In the genomic region with DNA sequence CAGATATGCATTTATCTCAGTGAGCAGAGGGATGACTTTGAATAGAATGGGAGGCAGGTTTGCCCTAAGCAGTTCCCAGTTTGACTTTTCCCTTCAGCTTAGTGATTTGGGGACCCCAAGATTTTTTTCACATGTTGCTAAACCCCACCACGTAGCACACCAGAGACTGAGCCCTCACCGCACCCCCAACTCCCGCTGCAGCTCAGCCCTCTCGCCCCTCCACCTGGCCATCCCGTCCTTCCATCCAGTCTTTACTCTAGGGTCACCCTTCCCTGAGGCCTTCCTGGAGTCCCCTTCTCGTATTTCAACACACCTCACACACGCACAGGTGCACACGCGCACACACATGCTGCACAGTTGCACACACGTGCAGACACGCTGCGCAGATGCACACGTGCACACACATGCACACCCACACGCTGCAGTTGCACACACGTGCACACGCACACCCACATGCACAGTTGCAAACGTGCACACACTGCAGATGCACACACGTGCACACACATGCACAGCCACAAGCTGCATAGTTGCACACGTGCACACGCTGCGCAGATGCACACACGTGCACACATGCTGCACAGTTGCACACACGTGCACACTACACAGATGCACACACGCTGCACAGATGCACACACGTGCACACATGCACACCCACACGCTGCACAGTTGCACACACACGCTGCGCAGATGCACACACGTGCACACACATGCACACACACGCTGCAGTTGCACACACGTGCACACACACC, we compare ENCODE assay signal across 21 cellular contexts. TPM values are rescaled to one million over a fixed set of nuclear protein-coding genes. Genes with fewer than 3 reads are reported as not detected.
A peak's percentile ranks its signal among the peaks of the same experiment; 100 is the strongest.
DNase-seq lines count a peak whose midpoint lies in the region; ATAC-seq, FAIRE-seq and TF ChIP-seq lines count a peak whose summit lies in the region.
"Had no signal": no experiment of that assay in that cellular context is flagged by ENCODE, and none has a peak within 500 bp of the region (broad histone marks: within the 10 kb centered on the region; RNA-seq: fewer than 3 reads in every experiment).

No MANE protein-coding gene starts in this region.

- H3K27me3 Mint-ChIP-seq in activated T-helper 1 cell treated with anti-CD3 and anti-CD28 coated beads, Interleukin-12 subunit alpha, Interleukin-12 subunit beta, Interleukin-2, Interleukin-4 antibody, amounts not matched to agents 30 ng/mL and 10 ng/mL and 1 ng/mL, durations not matched to agents 14 hours and 24 hours and 36 hours (ENCODE audit: insufficient read depth), result peaks cover 1% of the 10 kb centered on the region
- peaks cover 20% of the 10 kb centered on the region for H3K27me3 Mint-ChIP-seq in glutamatergic neuron (ENCODE audit: unreplicated experiment)
- H3K27me3 Mint-ChIP-seq in progenitor cell of endocrine pancreas, result no peaks in the 10 kb centered on the region
- H3K27me3 Mint-ChIP-seq: activated T-helper 17 cell treated with anti-CD3 and anti-CD28 coated beads, Interleukin-2, amount 50 U/mL, for 72 hours; stimulated activated memory B cell treated with anti-CD40 and anti-IgM and Interleukin-4, amounts not matched to agents 10 μg/mL and 1 μg/mL and 100 μg/mL, for 72 hours had no signal

- no peak for FAIRE-seq in frontal cortex (lab: Jason Lieb, UNC)

- DNase-seq in H7 (peak; percentile 47), glutamatergic neuron (no peak), progenitor cell of endocrine pancreas (ENCODE audit: low spot score, unreplicated experiment) (no peak), SHP77 (lab: John Stamatoyannopoulos, UW) (no peak), frontal cortex (ENCODE audit: low spot score in 2 of 2) (no peak)
- no peak for DNase-seq in activated T-helper 1 cell treated with anti-CD3 and anti-CD28 coated beads, Interleukin-12 subunit alpha, Interleukin-12 subunit beta, Interleukin-2, Interleukin-4 antibody, amounts not matched to agents 30 ng/mL and 10 ng/mL and 1 ng/mL, durations not matched to agents 14 hours and 24 hours and 36 hours (ENCODE audit: low spot score)
- DNase-seq in activated CD4-positive, CD25-positive, alpha-beta regulatory T cell treated with anti-CD3 and anti-CD28 coated beads, Interleukin-2, amount 50 U/mL, for 72 hours, result no peak
- DNase-seq: activated CD4-positive, CD25-positive, alpha-beta regulatory T cell; activated naive CD8-positive, alpha-beta T cell treated with anti-CD3 and anti-CD28 coated beads, Interleukin-2, amount 10 ng/mL, durations not matched to agents 7 days and 5 days; erythroblast; GM23248; NCI-H1436; NCI-H2171; NCI-H69; retina; tibial artery had no signal

- no peaks in the 10 kb centered on the region for H3K9me3 Mint-ChIP-seq in activated T-helper 1 cell treated with anti-CD3 and anti-CD28 coated beads, Interleukin-12 subunit alpha, Interleukin-12 subunit beta, Interleukin-2, Interleukin-4 antibody, amounts not matched to agents 30 ng/mL and 10 ng/mL and 1 ng/mL, durations not matched to agents 14 hours and 24 hours and 36 hours
- H3K9me3 Mint-ChIP-seq in glutamatergic neuron (ENCODE audit: unreplicated experiment) (peaks cover 18% of the 10 kb centered on the region), progenitor cell of endocrine pancreas (ENCODE audit: low read depth) (no peaks in the 10 kb centered on the region)
- H3K9me3 Mint-ChIP-seq: activated naive CD8-positive, alpha-beta T cell treated with anti-CD3 and anti-CD28 coated beads, Interleukin-2, amount 10 ng/mL, durations not matched to agents 7 days and 5 days; activated T-helper 17 cell treated with anti-CD3 and anti-CD28 coated beads, Interleukin-2, amount 50 U/mL, for 72 hours; stimulated activated memory B cell treated with anti-CD40 and anti-IgM and Interleukin-4, amounts not matched to agents 10 μg/mL and 1 μg/mL and 100 μg/mL, for 72 hours had no signal

- peak overlapping the region; percentile 44 for H3K27ac Mint-ChIP-seq in activated T-helper 1 cell treated with anti-CD3 and anti-CD28 coated beads, Interleukin-12 subunit alpha, Interleukin-12 subunit beta, Interleukin-2, Interleukin-4 antibody, amounts not matched to agents 30 ng/mL and 10 ng/mL and 1 ng/mL, durations not matched to agents 14 hours and 24 hours and 36 hours
- H3K27ac Mint-ChIP-seq in glutamatergic neuron (ENCODE audit: unreplicated experiment) (peak overlapping the region; percentile 80), progenitor cell of endocrine pancreas (peak overlapping the region; percentile 67)
- H3K27ac Mint-ChIP-seq: activated naive CD8-positive, alpha-beta T cell treated with anti-CD3 and anti-CD28 coated beads, Interleukin-2, amount 10 ng/mL, durations not matched to agents 7 days and 5 days; activated T-helper 17 cell treated with anti-CD3 and anti-CD28 coated beads, Interleukin-2, amount 50 U/mL, for 72 hours; stimulated activated memory B cell treated with anti-CD40 and anti-IgM and Interleukin-4, amounts not matched to agents 10 μg/mL and 1 μg/mL and 100 μg/mL, for 72 hours had no signal

- H3K36me3 ChIP-seq in H7 (replicated peaks; ENCODE audit: control insufficient read depth, insufficient read depth, low read length), result peaks cover 2% of the 10 kb centered on the region; the same call in 1 of the 2 replicates

- no peak overlapping the region for H3K4me3 Mint-ChIP-seq in activated T-helper 1 cell treated with anti-CD3 and anti-CD28 coated beads, Interleukin-12 subunit alpha, Interleukin-12 subunit beta, Interleukin-2, Interleukin-4 antibody, amounts not matched to agents 30 ng/mL and 10 ng/mL and 1 ng/mL, durations not matched to agents 14 hours and 24 hours and 36 hours
- H3K4me3 Mint-ChIP-seq in glutamatergic neuron (ENCODE audit: unreplicated experiment) (peak overlapping the region; percentile 11), progenitor cell of endocrine pancreas (ENCODE audit: low read depth) (no peak overlapping the region)
- H3K4me3 Mint-ChIP-seq: activated naive CD8-positive, alpha-beta T cell treated with anti-CD3 and anti-CD28 coated beads, Interleukin-2, amount 10 ng/mL, durations not matched to agents 7 days and 5 days; activated T-helper 17 cell treated with anti-CD3 and anti-CD28 coated beads, Interleukin-2, amount 50 U/mL, for 72 hours; stimulated activated memory B cell treated with anti-CD40 and anti-IgM and Interleukin-4, amounts not matched to agents 10 μg/mL and 1 μg/mL and 100 μg/mL, for 72 hours had no signal

- TF ChIP-seq CTCF in glutamatergic neuron (IDR thresholded peaks at IDR 0.05; ENCODE audit: partially characterized antibody, unreplicated experiment), result no peak
- TF ChIP-seq CTCF in progenitor cell of endocrine pancreas (IDR thresholded peaks at IDR 0.05; ENCODE audit: unreplicated experiment), result no peak

- no peaks in the 10 kb centered on the region for H3K27me3 ChIP-seq in H7 (ENCODE audit: control insufficient read depth, insufficient read depth, low read length)
- H3K27me3 ChIP-seq: gastroesophageal sphincter, SJSA1 had no signal

- peaks cover 10% of the 10 kb centered on the region for H3K36me3 Mint-ChIP-seq in activated T-helper 1 cell treated with anti-CD3 and anti-CD28 coated beads, Interleukin-12 subunit alpha, Interleukin-12 subunit beta, Interleukin-2, Interleukin-4 antibody, amounts not matched to agents 30 ng/mL and 10 ng/mL and 1 ng/mL, durations not matched to agents 14 hours and 24 hours and 36 hours (ENCODE audit: low read depth)
- H3K36me3 Mint-ChIP-seq in glutamatergic neuron (ENCODE audit: unreplicated experiment), result no peaks in the 10 kb centered on the region
- peaks cover 21% of the 10 kb centered on the region for H3K36me3 Mint-ChIP-seq in progenitor cell of endocrine pancreas (ENCODE audit: insufficient read depth)

- H3K4me3 ChIP-seq in H7 (ENCODE audit: insufficient read depth, low read depth, low read length), result no peak overlapping the region
- H3K4me3 ChIP-seq: gastroesophageal sphincter, GM23248, SJSA1, tibial artery had no signal

- no peak for ATAC-seq in GM18498 (IDR thresholded peaks at IDR 0.05; ENCODE audit: unreplicated experiment)
- ATAC-seq: activated T-helper 17 cell treated with anti-CD3 and anti-CD28 coated beads, Interleukin-2, amount 50 U/mL, for 72 hours; gastroesophageal sphincter; stimulated activated memory B cell treated with anti-CD40 and anti-IgM and Interleukin-4, amounts not matched to agents 10 μg/mL and 1 μg/mL and 100 μg/mL, for 72 hours had no signal

- H3K4me1 Mint-ChIP-seq in activated T-helper 1 cell treated with anti-CD3 and anti-CD28 coated beads, Interleukin-12 subunit alpha, Interleukin-12 subunit beta, Interleukin-2, Interleukin-4 antibody, amounts not matched to agents 30 ng/mL and 10 ng/mL and 1 ng/mL, durations not matched to agents 14 hours and 24 hours and 36 hours (ENCODE audit: low read depth), result peaks cover 10% of the 10 kb centered on the region
- peaks cover 3% of the 10 kb centered on the region for H3K4me1 Mint-ChIP-seq in glutamatergic neuron (ENCODE audit: low read depth, unreplicated experiment)
- H3K4me1 Mint-ChIP-seq in progenitor cell of endocrine pancreas (ENCODE audit: low read depth), result peaks cover 15% of the 10 kb centered on the region
- H3K4me1 Mint-ChIP-seq: stimulated activated memory B cell treated with anti-CD40 and anti-IgM and Interleukin-4, amounts not matched to agents 10 μg/mL and 1 μg/mL and 100 μg/mL, for 72 hours had no signal

- intact Hi-C loops in activated T-helper 1 cell treated with anti-CD3 and anti-CD28 coated beads, Interleukin-12 subunit alpha, Interleukin-12 subunit beta, Interleukin-2, Interleukin-4 antibody, amounts not matched to agents 30 ng/mL and 10 ng/mL and 1 ng/mL, durations not matched to agents 14 hours and 24 hours and 36 hours (cut with micrococcal nuclease), result no loop called here

RNA-seq across cellular contexts. Expression of a gene that starts 30.0 kb away (rescaled TPM):
- 183 and 254 TPM in 2 replicates for total RNA-seq in H7 (2014; rRNA removed; shearing (Covaris generic))
- 993 and 995 TPM in 2 replicates for total RNA-seq in activated T-helper 1 cell treated with anti-CD3 and anti-CD28 coated beads, Interleukin-12 subunit alpha, Interleukin-12 subunit beta, Interleukin-2, Interleukin-4 antibody, amounts not matched to agents 30 ng/mL and 10 ng/mL and 1 ng/mL, durations not matched to agents 14 hours and 24 hours and 36 hours
- total RNA-seq in glutamatergic neuron (ENCODE audit: unreplicated experiment), result 610 TPM
- 796 and 811 TPM in 2 replicates for total RNA-seq in progenitor cell of endocrine pancreas
- total RNA-seq in frontal cortex, result 289 TPM
